ENCODE assay signal across 8 cellular contexts in the genomic region with DNA sequence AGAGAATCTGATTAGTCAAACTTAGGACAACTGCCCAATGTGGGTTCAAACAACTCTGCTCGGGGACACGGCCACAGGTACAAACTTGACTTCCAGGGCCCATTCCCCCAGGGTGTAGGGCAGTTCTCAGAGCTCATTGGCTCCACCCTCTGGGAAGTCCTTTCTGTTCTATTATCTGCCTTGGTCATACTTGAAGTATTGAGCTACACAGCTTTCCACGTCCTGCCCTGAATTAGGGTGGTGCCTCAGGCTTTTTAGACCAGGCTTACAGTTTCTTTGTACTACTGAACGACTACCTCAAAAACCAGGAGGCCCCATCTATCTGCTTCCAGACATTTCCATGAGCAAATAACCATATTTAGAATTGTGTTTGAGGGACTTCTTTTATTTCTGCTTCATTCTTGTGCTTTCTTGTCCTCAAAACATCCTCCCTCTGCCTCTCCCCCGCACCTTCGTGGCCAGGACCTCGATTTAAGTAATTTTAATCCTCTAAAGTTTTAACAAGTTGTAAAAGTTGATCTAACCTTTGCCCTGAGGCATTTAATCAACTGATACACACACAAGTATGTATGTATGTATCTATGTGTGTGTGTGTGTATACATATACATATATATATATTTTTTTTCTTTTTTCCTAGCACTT.
DNase-seq lines count a peak whose midpoint lies in the region; ATAC-seq and TF ChIP-seq lines count a peak whose summit lies in the region.

No MANE protein-coding gene starts in this region.

- H3K4me1 ChIP-seq in CD4-positive, CD25-positive, alpha-beta regulatory T cell (ENCODE audit: control insufficient read depth, insufficient read depth, low read length, poor library complexity, severe bottlenecking): peaks cover 66% of the 10 kb centered on the region

- DNase-seq in CD4-positive, CD25-positive, alpha-beta regulatory T cell: peak; percentile 16 to 80 (median 24)
- DNase-seq in HuH-7 (ENCODE audit: low spot score) (peak; percentile 44), globus pallidus (ENCODE audit: low spot score) (peak; percentile 31), mesothelial cell of epicardium (ENCODE audit: low spot score in 2 of 2, unreplicated experiment in 2 of 2) (no peak), NCI-H1092 treated with DMSO at 0.1 percent for 48 hours (lab: John Stamatoyannopoulos, UW) (no peak)
- DNase-seq in activated CD8-positive, alpha-beta T cell treated with anti-CD3 and anti-CD28 coated beads, Interleukin-2, amount 10 ng/mL, durations not matched to agents 7 days and 5 days: peak; percentile 70
- DNase-seq in stimulated activated CD8-positive, alpha-beta memory T cell treated with anti-CD3 and anti-CD28 coated beads, Interleukin-2, amount 100 ng/mL, for 48 hours (ENCODE audit: low read depth in 2 of 2): peak; percentile 30 to 34

- H3K27me3 Mint-ChIP-seq in CD4-positive, CD25-positive, alpha-beta regulatory T cell: no peaks in the 10 kb centered on the region
- no peaks in the 10 kb centered on the region for H3K27me3 Mint-ChIP-seq in activated CD8-positive, alpha-beta T cell treated with anti-CD3 and anti-CD28 coated beads, Interleukin-2, amount 10 ng/mL, durations not matched to agents 7 days and 5 days (ENCODE audit: low read depth)
- no peaks in the 10 kb centered on the region for H3K27me3 Mint-ChIP-seq in mesothelial cell of epicardium (ENCODE audit: low read depth)

- H3K36me3 ChIP-seq in CD4-positive, CD25-positive, alpha-beta regulatory T cell (ENCODE audit: control insufficient read depth, insufficient read depth, low read length): no peaks in the 10 kb centered on the region

- H3K27ac ChIP-seq in CD4-positive, CD25-positive, alpha-beta regulatory T cell (ENCODE audit: insufficient read depth, low read length, poor library complexity, severe bottlenecking): peak overlapping the region; percentile 90

- peak; percentile 63 to 68 for ATAC-seq in CD4-positive, CD25-positive, alpha-beta regulatory T cell (ENCODE audit: low read depth in 2 of 2)
- ATAC-seq in GM21515 (IDR thresholded peaks at IDR 0.05; ENCODE audit: unreplicated experiment): peak; percentile 68
- peak; percentile 77 for ATAC-seq in activated CD8-positive, alpha-beta T cell treated with anti-CD3 and anti-CD28 coated beads, Interleukin-2, amount 10 ng/mL, durations not matched to agents 7 days and 5 days

- no peak for TF ChIP-seq CTCF in mesothelial cell of epicardium (IDR thresholded peaks at IDR 0.05; ENCODE audit: unreplicated experiment)

- peak overlapping the region; percentile 95 to 99 (median 97) for H3K27ac Mint-ChIP-seq in CD4-positive, CD25-positive, alpha-beta regulatory T cell
- peak overlapping the region; percentile 98 for H3K27ac Mint-ChIP-seq in activated CD8-positive, alpha-beta T cell treated with anti-CD3 and anti-CD28 coated beads, Interleukin-2, amount 10 ng/mL, durations not matched to agents 7 days and 5 days
- H3K27ac Mint-ChIP-seq in mesothelial cell of epicardium: no peak overlapping the region

- CTCF ChIA-PET in activated CD8-positive, alpha-beta T cell treated with anti-CD3 and anti-CD28 coated beads, Interleukin-2, amount 10 ng/mL, durations not matched to agents 7 days and 5 days (lab: Charles Lee): interaction anchor here (0.7 to 5.8 kb wide), 12 partner anchors 9 to 477 kb away, joined by 3 to 53 read pairs (median 4); a partner anchor contains a TSS

- no peaks in the 10 kb centered on the region for H3K9me3 ChIP-seq in CD4-positive, CD25-positive, alpha-beta regulatory T cell (ENCODE audit: control insufficient read depth in 2 of 2, low read length in 2 of 2)

- peaks cover 0 to 3% (median 2%) of the 10 kb centered on the region in 7 donors for H3K9me3 Mint-ChIP-seq in CD4-positive, CD25-positive, alpha-beta regulatory T cell
- H3K9me3 Mint-ChIP-seq in activated CD8-positive, alpha-beta T cell treated with anti-CD3 and anti-CD28 coated beads, Interleukin-2, amount 10 ng/mL, durations not matched to agents 7 days and 5 days (ENCODE audit: insufficient read depth): peaks cover 8% of the 10 kb centered on the region
- peaks cover 8% of the 10 kb centered on the region for H3K9me3 Mint-ChIP-seq in mesothelial cell of epicardium

- H3K4me3 Mint-ChIP-seq in CD4-positive, CD25-positive, alpha-beta regulatory T cell: peak overlapping the region; percentile 79 to 93 (median 88)
- H3K4me3 Mint-ChIP-seq in activated CD8-positive, alpha-beta T cell treated with anti-CD3 and anti-CD28 coated beads, Interleukin-2, amount 10 ng/mL, durations not matched to agents 7 days and 5 days: peak overlapping the region; percentile 75
- no peak overlapping the region for H3K4me3 Mint-ChIP-seq in mesothelial cell of epicardium

- peak overlapping the region; percentile 84 for H3K4me3 ChIP-seq in CD4-positive, CD25-positive, alpha-beta regulatory T cell (ENCODE audit: low read depth, low read length)

- peaks cover 34 to 62% (median 53%) of the 10 kb centered on the region in 4 donors for H3K4me1 Mint-ChIP-seq in CD4-positive, CD25-positive, alpha-beta regulatory T cell
- H3K4me1 Mint-ChIP-seq in activated CD8-positive, alpha-beta T cell treated with anti-CD3 and anti-CD28 coated beads, Interleukin-2, amount 10 ng/mL, durations not matched to agents 7 days and 5 days (ENCODE audit: low read depth): peaks cover 60% of the 10 kb centered on the region
- H3K4me1 Mint-ChIP-seq in mesothelial cell of epicardium: peaks cover 20% of the 10 kb centered on the region

- POLR2A ChIA-PET in activated CD8-positive, alpha-beta T cell treated with anti-CD3 and anti-CD28 coated beads, Interleukin-2, amount 10 ng/mL, durations not matched to agents 7 days and 5 days (lab: Charles Lee): interaction anchor here (0.6 to 6.1 kb wide), 12 partner anchors 9 to 171 kb away, joined by 3 to 129 read pairs (median 5); no protein-coding TSS in a partner anchor

- no peaks in the 10 kb centered on the region for H3K27me3 ChIP-seq in CD4-positive, CD25-positive, alpha-beta regulatory T cell (ENCODE audit: control insufficient read depth, insufficient read depth, low read length)

- no peaks in the 10 kb centered on the region for H3K36me3 Mint-ChIP-seq in CD4-positive, CD25-positive, alpha-beta regulatory T cell
- H3K36me3 Mint-ChIP-seq in activated CD8-positive, alpha-beta T cell treated with anti-CD3 and anti-CD28 coated beads, Interleukin-2, amount 10 ng/mL, durations not matched to agents 7 days and 5 days (ENCODE audit: low read depth): peaks cover 28% of the 10 kb centered on the region
- no peaks in the 10 kb centered on the region for H3K36me3 Mint-ChIP-seq in mesothelial cell of epicardium

Comparison
In these comparisons a context has a peak if more than half of its experiments do, and no peak if none do; other contexts are left out.
1. DNase-seq: peak in CD4-positive, CD25-positive, alpha-beta regulatory T cell (3 of 3), HuH-7 (single experiment), activated CD8-positive, alpha-beta T cell treated with anti-CD3 and anti-CD28 coated beads, Interleukin-2, amount 10 ng/mL, durations not matched to agents 7 days and 5 days (single experiment), globus pallidus (single experiment) and stimulated activated CD8-positive, alpha-beta memory T cell treated with anti-CD3 and anti-CD28 coated beads, Interleukin-2, amount 100 ng/mL, for 48 hours (2 of 2); none in mesothelial cell of epicardium (0 of 2) and NCI-H1092 treated with DMSO at 0.1 percent for 48 hours (single experiment).
2. Peak in every context shown above with its lines, with median percentiles within 50 percentile points of each other: ATAC-seq.